ENCODE assay signal across 9 cellular contexts in genomic region chr7:77716804-77717203, GRCh38.
"Had no signal": no experiment of that assay in that cellular context is flagged by ENCODE, and none has a peak within 500 bp of the region (broad histone marks: within the 10 kb centered on the region; RNA-seq: fewer than 3 reads in every experiment).

No MANE protein-coding gene starts in this region.

- H3K27ac ChIP-seq: HL-60, KMS-11 had no signal

- ATAC-seq: GM23338 had no signal

- FAIRE-seq: H1 had no signal

- H2AFZ ChIP-seq: GM23338 had no signal

- H3K9ac ChIP-seq: KMS-11 had no signal

- DNase-seq: H7, HFFc6, IMR-90, KBM-7 had no signal

- H3K4me3 Mint-ChIP-seq: GM23338, HFFc6 had no signal

- H3K4me1 Mint-ChIP-seq: GM23338 had no signal

- H3K9me3 Mint-ChIP-seq: GM23338, HFFc6 had no signal

- H3K4me2 ChIP-seq: GM23338, KMS-11 had no signal

- H3K4me3 ChIP-seq: GM23338, HAP-1 had no signal

- H3K9me3 ChIP-seq: HAP-1 had no signal

- H3K36me3 ChIP-seq: HAP-1 had no signal
